In the genomic region with DNA sequence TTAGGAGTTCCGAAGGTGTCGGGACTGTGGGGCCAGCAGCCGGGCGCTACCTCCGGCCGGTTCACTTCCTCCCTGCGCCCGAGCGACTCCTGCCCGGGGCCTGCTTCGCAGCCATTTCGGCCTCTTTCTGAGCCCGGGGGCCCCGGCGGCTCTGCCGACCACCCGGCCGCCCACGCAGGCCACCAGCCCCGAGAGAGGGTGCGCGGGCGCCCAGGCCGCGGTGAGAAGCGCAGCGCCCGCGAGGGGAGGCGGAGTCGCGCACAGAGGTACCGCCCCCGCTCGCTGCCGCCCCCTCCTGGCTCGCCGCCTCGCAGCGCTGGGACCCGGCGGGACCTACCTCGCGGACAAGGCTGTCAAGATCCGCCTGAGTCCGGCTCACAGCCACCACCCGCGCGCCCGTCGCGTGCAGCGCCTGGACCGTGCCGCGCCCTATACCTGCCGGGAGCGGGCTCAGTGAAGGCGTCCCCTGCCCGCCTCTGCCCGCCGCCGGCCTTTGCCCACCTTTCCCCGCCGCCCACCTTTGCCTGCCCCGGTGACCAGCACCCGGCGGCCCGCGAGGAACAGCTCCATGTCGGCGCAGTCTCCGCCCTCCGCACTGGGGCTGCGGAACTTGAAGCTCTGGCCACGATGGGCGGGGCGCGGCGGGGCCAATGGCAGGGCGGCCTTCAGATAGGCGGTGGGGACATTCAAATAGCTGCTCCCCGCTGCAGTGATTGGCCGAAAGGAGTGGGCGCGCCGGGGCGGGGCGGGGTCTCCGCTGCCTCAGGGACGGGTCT, we compare ENCODE assay signal across 8 cellular contexts. TPM values are rescaled to one million over a fixed set of nuclear protein-coding genes. Genes with fewer than 3 reads are reported as not detected.
DNase-seq lines count a peak whose midpoint lies in the region; ATAC-seq, FAIRE-seq and TF ChIP-seq lines count a peak whose summit lies in the region.

A gene (minus strand): TSS at position 585 of the 776 bp plus-strand sequence. CDS start 15 bp downstream, at position 570.

- peaks cover 0 to 4% (median 0%) of the 10 kb centered on the region in 9 donors for H3K27me3 ChIP-seq in heart left ventricle
- H3K27me3 ChIP-seq in upper lobe of right lung = no peaks in the 10 kb centered on the region

- H3K36me3 ChIP-seq in heart left ventricle (peaks cover 0 to 5% (median 0%) of the 10 kb centered on the region in 9 donors), upper lobe of right lung (no peaks in the 10 kb centered on the region)

- intact Hi-C loops in T-helper 1 cell treated with Interleukin-12 subunit alpha and Interleukin-12 subunit beta and Interleukin-4 antibody, amounts not matched to agents 30 ng/mL and 1 ng/mL, for 36 hours (cut with micrococcal nuclease) = loop anchor here (1.0 to 10.0 kb wide), 9 partner anchors 14 to 548 kb away; a partner anchor contains a TSS
- intact Hi-C loops in heart left ventricle (cut with DNase I) (loop anchor here in 4 of 10 donors (1.0 to 10.0 kb wide), 4 partner anchors 60 to 288 kb away; a partner anchor contains a TSS), posterior vena cava (cut with DNase I) (loop anchor here in 1 of 2 donors (10.0 kb wide), 1 partner anchor 288 kb away; no protein-coding TSS in a partner anchor), upper lobe of right lung (cut with DNase I) (loop anchor here (10.0 kb wide), 1 partner anchor 298 kb away; a partner anchor contains a TSS)

- TF ChIP-seq POLR2A in GM12892 (IDR thresholded peaks at IDR 0.05; ENCODE audit: low read depth, low read length) (peak; percentile 92; the same call in 1 of the 2 replicates), heart left ventricle (IDR thresholded peaks at IDR 0.05) (peak; percentile 75 to 96)

- ATAC-seq in HG02870 (IDR thresholded peaks at IDR 0.05; ENCODE audit: unreplicated experiment) (peak; percentile 90), heart left ventricle (peak; percentile 97 to 98 (median 97)), upper lobe of right lung (peak; percentile 97)

- H3K9me3 ChIP-seq in heart left ventricle (no peaks in the 10 kb centered on the region), upper lobe of right lung (no peaks in the 10 kb centered on the region)

- TF ChIP-seq CTCF in heart left ventricle (IDR thresholded peaks at IDR 0.05) = peak; percentile 72 to 93 (median 82)
- peak; percentile 77 for TF ChIP-seq CTCF in upper lobe of right lung (IDR thresholded peaks at IDR 0.05)

- 0 to 1% (median 1%) methylated on average over 44 to 91 of the region's 91 CpGs for WGBS in heart left ventricle, 4 donors

- FAIRE-seq in GM12892 (lab: Jason Lieb, UNC) = peak; percentile 99

- H3K4me1 ChIP-seq in heart left ventricle (peaks cover 4 to 31% (median 15%) of the 10 kb centered on the region in 12 donors), upper lobe of right lung (peaks cover 13% of the 10 kb centered on the region)

- H3K27ac ChIP-seq in heart left ventricle = peak within 1 kb of the TSS; percentile 91 to 98 (median 94)
- H3K27ac ChIP-seq in upper lobe of right lung = peak within 1 kb of the TSS; percentile 95

- H3K4me3 ChIP-seq in heart left ventricle (peak within 1 kb of the TSS; percentile 49 to 92 (median 73)), upper lobe of right lung (peak within 1 kb of the TSS; percentile 65)

- peak; percentile 98 for DNase-seq in GM12892 (ENCODE audit: insufficient read length)
- DNase-seq in NCI-H146 treated with DMSO at 0.1 percent for 48 hours (lab: John Stamatoyannopoulos, UW; ENCODE audit: unreplicated experiment) = peak; percentile 88
- peak; percentile 92 for DNase-seq in amniotic epithelial cell (ENCODE audit: low read depth)
- DNase-seq in heart left ventricle = peak; percentile 97 to 99 (median 98)
- peak; percentile 99 for DNase-seq in posterior vena cava (ENCODE audit: low spot score)
- peak; percentile 99 for DNase-seq in upper lobe of right lung

RNA-seq across cellular contexts. Expression of the gene that starts here (rescaled TPM):
- polyA plus RNA-seq in GM12892 (2012; ENCODE audit: missing spikeins) = 55.0 TPM
- total RNA-seq in T-helper 1 cell treated with Interleukin-12 subunit alpha and Interleukin-12 subunit beta and Interleukin-4 antibody, amounts not matched to agents 30 ng/mL and 1 ng/mL, for 36 hours = 92.9 and 97.1 TPM in 2 replicates
- total RNA-seq in heart left ventricle (100 to 1,000 TPM; 139 to 312 (median 185) TPM), posterior vena cava (10 to 100 TPM; 44.1 to 52.1 TPM), upper lobe of right lung (143 TPM)
- polyA plus RNA-seq in heart left ventricle = 100 to 1,000 TPM; 243 to 246 TPM

Comparison
In these comparisons a context has a peak if more than half of its experiments do, and no peak if none do; other contexts are left out.
1. Peak in every context shown above with its lines: DNase-seq, ATAC-seq, H3K4me3 ChIP-seq and H3K27ac ChIP-seq.